Comparison of ENCODE assay signal across 8 cellular contexts in the genomic region with DNA sequence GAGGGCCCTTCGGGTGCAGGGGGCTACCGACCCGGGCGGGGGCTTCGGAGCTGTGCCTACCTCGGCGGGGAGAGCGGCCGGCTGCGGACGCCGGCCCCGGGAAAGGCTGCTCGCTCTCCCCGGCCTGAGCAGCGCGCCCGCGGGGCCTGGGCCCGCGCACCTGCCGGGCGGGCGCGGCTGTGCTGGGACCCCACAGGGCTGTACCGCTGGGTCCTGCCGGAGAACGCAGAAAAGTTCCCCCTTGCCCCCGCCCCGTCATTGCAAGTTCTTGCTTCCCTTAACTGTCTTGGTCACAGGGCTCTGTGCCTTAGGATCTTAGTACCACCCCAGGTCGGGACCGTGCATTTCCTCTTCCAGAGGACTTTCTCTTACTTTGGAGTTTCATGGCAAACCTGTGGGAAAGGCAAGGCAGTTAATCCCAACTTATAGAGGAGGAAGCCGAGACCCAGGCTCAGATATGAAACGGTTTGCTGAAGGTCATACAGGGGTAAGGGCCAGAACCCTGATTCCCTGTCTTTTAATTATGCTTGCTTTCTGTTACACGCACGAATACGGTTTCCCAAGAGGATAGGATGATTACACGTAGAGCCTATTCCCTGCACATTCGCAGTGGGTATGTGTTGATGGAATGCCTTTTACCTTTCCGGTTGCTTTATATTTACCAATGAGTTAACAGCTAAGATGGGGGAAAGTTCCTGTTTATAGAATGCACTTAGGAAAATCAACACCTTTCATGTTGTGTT. TPM values are rescaled to one million over a fixed set of nuclear protein-coding genes. Genes with fewer than 3 reads are reported as not detected.
A peak's percentile ranks its signal among the peaks of the same experiment; 100 is the strongest.
DNase-seq lines count a peak whose midpoint lies in the region; ATAC-seq and TF ChIP-seq lines count a peak whose summit lies in the region.

No MANE protein-coding gene starts in this region.

- H3K4me1 Mint-ChIP-seq in activated naive CD4-positive, alpha-beta T cell treated with anti-CD3 and anti-CD28 coated beads for 36 hours (ENCODE audit: low read depth), result peaks cover 33% of the 10 kb centered on the region
- H3K4me1 Mint-ChIP-seq in glutamatergic neuron (ENCODE audit: low read depth, unreplicated experiment), result no peaks in the 10 kb centered on the region
- H3K4me1 Mint-ChIP-seq in osteocyte (ENCODE audit: unreplicated experiment), result peaks cover 34% of the 10 kb centered on the region

- no peaks in the 10 kb centered on the region for H3K27me3 Mint-ChIP-seq in activated naive CD4-positive, alpha-beta T cell treated with anti-CD3 and anti-CD28 coated beads for 36 hours (ENCODE audit: low read depth)
- H3K27me3 Mint-ChIP-seq in glutamatergic neuron (ENCODE audit: unreplicated experiment), result peaks cover 6% of the 10 kb centered on the region
- H3K27me3 Mint-ChIP-seq in osteocyte (ENCODE audit: unreplicated experiment), result no peaks in the 10 kb centered on the region

- in situ Hi-C loops in KBM-7 (cut with MboI; ENCODE audit: low pct_unique_long_range_greater_than_20kb, low sequenced_read_pairs), result no loop called here

- peak overlapping the region; percentile 22 for H3K27ac Mint-ChIP-seq in activated naive CD4-positive, alpha-beta T cell treated with anti-CD3 and anti-CD28 coated beads for 36 hours
- H3K27ac Mint-ChIP-seq in glutamatergic neuron (ENCODE audit: unreplicated experiment) (no peak overlapping the region), osteocyte (ENCODE audit: unreplicated experiment) (peak overlapping the region; percentile 82)

- TF ChIP-seq CTCF in glutamatergic neuron (IDR thresholded peaks at IDR 0.05; ENCODE audit: partially characterized antibody, unreplicated experiment) (peak; percentile 7), osteocyte (IDR thresholded peaks at IDR 0.05) (no peak)

- peak; percentile 21 for ATAC-seq in GM21529 (IDR thresholded peaks at IDR 0.05; ENCODE audit: unreplicated experiment)

- no peaks in the 10 kb centered on the region for H3K9me3 Mint-ChIP-seq in activated naive CD4-positive, alpha-beta T cell treated with anti-CD3 and anti-CD28 coated beads for 36 hours
- no peaks in the 10 kb centered on the region for H3K9me3 Mint-ChIP-seq in glutamatergic neuron (ENCODE audit: unreplicated experiment)
- no peaks in the 10 kb centered on the region for H3K9me3 Mint-ChIP-seq in osteocyte (ENCODE audit: unreplicated experiment)

- CTCF ChIA-PET in activated naive CD4-positive, alpha-beta T cell treated with anti-CD3 and anti-CD28 coated beads for 36 hours (lab: Charles Lee), result interaction anchor here (1.7 kb wide), 1 partner anchor 29 kb away, joined by 5 read pairs; no protein-coding TSS in a partner anchor

- peaks cover 12% of the 10 kb centered on the region for H3K36me3 Mint-ChIP-seq in activated naive CD4-positive, alpha-beta T cell treated with anti-CD3 and anti-CD28 coated beads for 36 hours (ENCODE audit: low read depth)
- H3K36me3 Mint-ChIP-seq in glutamatergic neuron (ENCODE audit: unreplicated experiment) (no peaks in the 10 kb centered on the region), osteocyte (ENCODE audit: unreplicated experiment) (peaks cover 6% of the 10 kb centered on the region)

- peak overlapping the region; percentile 80 for H3K4me3 Mint-ChIP-seq in activated naive CD4-positive, alpha-beta T cell treated with anti-CD3 and anti-CD28 coated beads for 36 hours
- H3K4me3 Mint-ChIP-seq in glutamatergic neuron (ENCODE audit: unreplicated experiment) (peak overlapping the region; percentile 87), osteocyte (ENCODE audit: unreplicated experiment) (peak overlapping the region; percentile 81)

- DNase-seq in ELR (ENCODE audit: low read depth) (peak; percentile 45), KBM-7 (peak; percentile 30), glutamatergic neuron (no peak), osteocyte (ENCODE audit: extremely low spot score, unreplicated experiment) (no peak), KG1 (lab: John Stamatoyannopoulos, UW) (no peak), occipital lobe (lab: John Stamatoyannopoulos, UW) (no peak)
- DNase-seq in activated naive CD4-positive, alpha-beta T cell treated with anti-CD3 and anti-CD28 coated beads for 36 hours, result peak; percentile 32

- intact Hi-C loops in activated naive CD4-positive, alpha-beta T cell treated with anti-CD3 and anti-CD28 coated beads for 36 hours (cut with micrococcal nuclease), result loop anchor here (1.0 to 5.0 kb wide), 9 partner anchors 20 to 1371 kb away; partner anchors contain the start of genes BTAF1, HECTD2 and KIF11

RNA-seq across cellular contexts. Expression of gene PCGF5, which starts 0.7 kb away (rescaled TPM):
- total RNA-seq in activated naive CD4-positive, alpha-beta T cell treated with anti-CD3 and anti-CD28 coated beads for 36 hours, result 10 to 100 TPM; 34.2 to 36.4 TPM
- total RNA-seq in glutamatergic neuron (ENCODE audit: unreplicated experiment) (3.0 TPM), osteocyte (27.8 and 31.2 TPM in 2 replicates), occipital lobe (30.7 TPM)

Comparison
In these comparisons a context has a peak if more than half of its experiments do, and no peak if none do; other contexts are left out.
1. DNase-seq: peak in ELR (single experiment), KBM-7 (single experiment) and activated naive CD4-positive, alpha-beta T cell treated with anti-CD3 and anti-CD28 coated beads for 36 hours (single experiment); none in glutamatergic neuron (single experiment), osteocyte (single experiment), KG1 (single experiment) and occipital lobe (single experiment).
2. Peak in every context shown above with its lines, with median percentiles within 50 percentile points of each other: H3K4me3 Mint-ChIP-seq.